32 cellular contexts compared by ENCODE assay signal in genomic region chr6:47710295-47710694, GRCh38. TPM values are rescaled to one million over a fixed set of nuclear protein-coding genes. Genes with fewer than 3 reads are reported as not detected.
"Had no signal": no experiment of that assay in that cellular context is flagged by ENCODE, and none has a peak within 500 bp of the region (broad histone marks: within the 10 kb centered on the region; RNA-seq: fewer than 3 reads in every experiment).

No MANE protein-coding gene starts in this region.

- H3K4me2 ChIP-seq: SK-N-SH had no signal

- H3K27ac Mint-ChIP-seq: activated CD8-positive, alpha-beta T cell treated with anti-CD3 and anti-CD28 coated beads, Interleukin-2, amount 10 ng/mL, durations not matched to agents 7 days and 5 days; activated naive CD4-positive, alpha-beta T cell treated with anti-CD3 and anti-CD28 coated beads, Interleukin-2, amount 50 U/mL, for 72 hours; activated naive CD8-positive, alpha-beta T cell treated with anti-CD3 and anti-CD28 coated beads, Interleukin-2, amount 50 U/mL, for 24 hours; activated T-cell treated with anti-CD3 and anti-CD28 coated beads, Interleukin-2, amount 50 U/mL, for 24 hours; activated T-helper 1 cell treated with anti-CD3 and anti-CD28 coated beads, Interleukin-12 subunit alpha, Interleukin-12 subunit beta, Interleukin-2, Interleukin-4 antibody, amounts not matched to agents 30 ng/mL and 10 ng/mL and 1 ng/mL, durations not matched to agents 14 hours and 24 hours and 36 hours had no signal

- H3K4me1 Mint-ChIP-seq: central memory CD8-positive, alpha-beta T cell had no signal

- H3K27ac ChIP-seq: ascending aorta, body of pancreas, Peyer's patch, RWPE1, SJCRH30, WERI-Rb-1 had no signal

- H3K4me3 Mint-ChIP-seq: activated CD8-positive, alpha-beta T cell treated with anti-CD3 and anti-CD28 coated beads, Interleukin-2, amount 10 ng/mL, durations not matched to agents 7 days and 5 days; activated naive CD8-positive, alpha-beta T cell treated with anti-CD3 and anti-CD28 coated beads, Interleukin-2, amount 50 U/mL, for 24 hours; activated T-cell treated with anti-CD3 and anti-CD28 coated beads, Interleukin-2, amount 50 U/mL, for 24 hours; activated T-helper 1 cell treated with anti-CD3 and anti-CD28 coated beads, Interleukin-12 subunit alpha, Interleukin-12 subunit beta, Interleukin-2, Interleukin-4 antibody, amounts not matched to agents 30 ng/mL and 10 ng/mL and 1 ng/mL, durations not matched to agents 14 hours and 24 hours and 36 hours; central memory CD8-positive, alpha-beta T cell had no signal

- H3K27me3 ChIP-seq: ascending aorta, body of pancreas, Peyer's patch had no signal

- DNase-seq: activated CD4-positive, alpha-beta T cell treated with anti-CD3 and anti-CD28 coated beads for 4 hours; activated CD8-positive, alpha-beta memory T cell treated with anti-CD3 and anti-CD28 coated beads, Interleukin-2, amount 50 U/mL, for 48 hours; activated CD8-positive, alpha-beta T cell treated with anti-CD3 and anti-CD28 coated beads, Interleukin-2, amount 10 ng/mL, durations not matched to agents 7 days and 5 days; activated effector memory CD4-positive, alpha-beta T cell treated with anti-CD3 and anti-CD28 coated beads, Interleukin-2, amount 50 U/mL, for 16 hours; activated naive CD4-positive, alpha-beta T cell treated with Interleukin-2 at 50 U/mL for 16 hours; activated naive CD8-positive, alpha-beta T cell treated with anti-CD3 and anti-CD28 coated beads, Interleukin-2, amount 50 U/mL, for 24 hours; activated T-cell treated with anti-CD3 and anti-CD28 coated beads, Interleukin-2, amount 50 U/mL, for 24 hours; amniotic stem cell; body of pancreas; Karpas-422; NCI-H1105 treated with DMSO at 0.1 percent for 48 hours; NCI-H1436 treated with DMSO at 0.1 percent for 48 hours; NCI-H187; NCI-H2171; NCI-H2227 treated with DMSO at 0.1 percent for 48 hours; NCI-H446 treated with DMSO at 0.1 percent for 48 hours; NCI-H524 treated with DMSO at 0.1 percent for 48 hours; NCI-H82; Peyer's patch; Right ventricle myocardium superior; SJCRH30; SK-N-SH; T-helper 1 cell; WERI-Rb-1 had no signal

- ATAC-seq: activated CD4-positive, CD25-positive, alpha-beta regulatory T cell treated with anti-CD3 and anti-CD28 coated beads, Interleukin-2, amount 50 U/mL, for 24 hours; activated CD8-positive, alpha-beta T cell treated with anti-CD3 and anti-CD28 coated beads, Interleukin-2, amount 10 ng/mL, durations not matched to agents 7 days and 5 days; activated naive CD4-positive, alpha-beta T cell treated with anti-CD3 and anti-CD28 coated beads, Interleukin-2, amount 50 U/mL, for 72 hours; activated naive CD8-positive, alpha-beta T cell treated with anti-CD3 and anti-CD28 coated beads, Interleukin-2, amount 50 U/mL, for 24 hours; body of pancreas; K562 had no signal

- H3K9me3 Mint-ChIP-seq: activated naive CD8-positive, alpha-beta T cell treated with anti-CD3 and anti-CD28 coated beads, Interleukin-2, amount 50 U/mL, for 24 hours; activated T-cell treated with anti-CD3 and anti-CD28 coated beads, Interleukin-2, amount 50 U/mL, for 24 hours; activated T-helper 1 cell treated with anti-CD3 and anti-CD28 coated beads, Interleukin-12 subunit alpha, Interleukin-12 subunit beta, Interleukin-2, Interleukin-4 antibody, amounts not matched to agents 30 ng/mL and 10 ng/mL and 1 ng/mL, durations not matched to agents 14 hours and 24 hours and 36 hours; central memory CD8-positive, alpha-beta T cell had no signal

- H3K9ac ChIP-seq: SK-N-SH had no signal

- H3K36me3 ChIP-seq: ascending aorta, Peyer's patch, SJCRH30, WERI-Rb-1 had no signal

- H3K4me3 ChIP-seq: ascending aorta, body of pancreas, K562, Peyer's patch, SJCRH30 had no signal

- H3K9me3 ChIP-seq: ascending aorta, body of pancreas, Peyer's patch, SJCRH30, SK-N-SH had no signal

- H3K36me3 Mint-ChIP-seq: activated naive CD4-positive, alpha-beta T cell treated with anti-CD3 and anti-CD28 coated beads, Interleukin-2, amount 50 U/mL, for 72 hours had no signal

- H3K4me1 ChIP-seq: ascending aorta, body of pancreas, Peyer's patch, SJCRH30 had no signal

RNA-seq across cellular contexts. Expression of gene ADGRF4, which starts 11.9 kb away (rescaled TPM):
- total RNA-seq: activated CD8-positive, alpha-beta T cell treated with anti-CD3 and anti-CD28 coated beads, Interleukin-2, amount 10 ng/mL, durations not matched to agents 7 days and 5 days; activated naive CD4-positive, alpha-beta T cell treated with anti-CD3 and anti-CD28 coated beads, Interleukin-2, amount 50 U/mL, for 72 hours; activated T-helper 1 cell treated with anti-CD3 and anti-CD28 coated beads, Interleukin-12 subunit alpha, Interleukin-12 subunit beta, Interleukin-2, Interleukin-4 antibody, amounts not matched to agents 30 ng/mL and 10 ng/mL and 1 ng/mL, durations not matched to agents 14 hours and 24 hours and 36 hours; ascending aorta; body of pancreas; K562; Right ventricle myocardium superior; SJCRH30; T-helper 2 cell treated with Interferon-gamma antibody and Interleukin-4, amounts not matched to agents 100 ng/mL and 5 ng/mL, for 36 hours had no signal
- polyA plus RNA-seq: K562, SK-N-SH had no signal
